In the genomic region with DNA sequence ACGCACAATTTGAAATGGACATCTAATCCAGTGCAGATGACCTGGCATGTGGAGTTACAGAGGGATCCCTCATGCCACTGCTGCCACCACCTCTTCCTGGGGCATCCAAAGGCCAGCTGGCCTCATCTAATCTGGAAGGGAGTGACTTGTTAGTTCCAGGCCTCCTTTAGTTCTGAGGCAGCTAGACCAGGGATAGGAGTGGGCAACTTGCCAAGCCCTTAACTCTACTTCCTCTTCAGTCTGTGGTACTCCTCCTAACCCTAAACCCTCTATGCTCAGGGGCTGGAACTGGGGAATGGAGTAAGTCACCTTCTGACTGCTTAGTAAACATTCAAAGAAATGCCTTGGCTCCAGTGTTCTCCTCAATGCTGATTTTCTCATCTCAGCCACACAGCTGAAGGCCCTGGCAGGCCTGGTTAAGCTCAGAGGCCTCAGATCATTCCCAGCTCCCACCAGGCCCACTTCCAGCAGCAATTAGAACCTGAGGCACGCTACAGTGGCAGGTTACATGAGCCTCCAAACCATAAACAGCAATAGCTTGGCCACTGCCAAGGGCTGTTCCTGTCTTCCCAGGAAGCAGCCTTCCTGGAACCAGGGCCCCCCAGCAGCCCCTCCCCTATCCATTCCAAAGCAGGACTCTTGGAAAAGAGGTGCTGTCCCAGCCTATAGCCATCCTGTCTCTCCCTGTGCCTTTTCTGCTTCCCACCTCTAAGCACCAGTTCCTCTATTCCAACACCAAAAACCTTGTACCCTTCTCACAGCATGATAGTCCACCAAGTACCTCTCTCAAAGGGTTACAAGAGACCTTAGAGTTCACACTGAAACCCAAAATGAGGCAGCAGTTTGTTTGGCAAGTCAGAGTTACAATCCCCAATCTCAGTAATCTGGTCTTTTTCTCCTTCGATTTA, we compare ENCODE assay signal across 8 cellular contexts. TPM values are rescaled to one million over a fixed set of nuclear protein-coding genes. Genes with fewer than 3 reads are reported as not detected.
DNase-seq lines count a peak whose midpoint lies in the region; ATAC-seq and TF ChIP-seq lines count a peak whose summit lies in the region.

No MANE protein-coding gene starts in this region.

- peaks cover 0 to 56% of the 10 kb centered on the region in 2 donors for H3K36me3 ChIP-seq in left lung
- peaks cover 12 to 39% (median 34%) of the 10 kb centered on the region in 3 donors for H3K36me3 ChIP-seq in tibial artery

- H3K4me3 ChIP-seq in left lung (no peak overlapping the region), tibial artery (no peak overlapping the region)

- DNase-seq in CD14-positive monocyte (ENCODE audit: low spot score) = peak; percentile 87
- DNase-seq in M059J (ENCODE audit: low read depth) = peak; percentile 42
- DNase-seq in astrocyte of the hippocampus (ENCODE audit: low read depth, low spot score) = peak; percentile 35
- peak in 1 of 2 donors; percentile 70 for DNase-seq in left lung
- DNase-seq in tibial artery = peak in 1 of 2 donors; percentile 56
- DNase-seq in T1000 (lab: John Stamatoyannopoulos, UW) = no peak
- DNase-seq in sciatic nerve (ENCODE audit: low spot score) = no peak
- no peak for DNase-seq in NCI-H524 treated with DMSO at 0.1 percent for 48 hours (lab: John Stamatoyannopoulos, UW)

- peak overlapping the region; percentile 95 to 99 (median 98) for H3K27ac Mint-ChIP-seq in CD14-positive monocyte

- H3K36me3 Mint-ChIP-seq in CD14-positive monocyte = peaks cover 55 to 65% of the 10 kb centered on the region in 2 donors

- no peaks in the 10 kb centered on the region for H3K27me3 ChIP-seq in left lung
- no peaks in the 10 kb centered on the region for H3K27me3 ChIP-seq in tibial artery

- intact Hi-C loops in CD14-positive monocyte (cut with micrococcal nuclease) = loop anchor here in 1 of 2 donors (5.0 to 10.0 kb wide), 3 partner anchors 88 to 145 kb away; a partner anchor contains a TSS
- intact Hi-C loops in left lung (cut with DNase I) = no loop called here
- intact Hi-C loops in tibial artery (cut with DNase I; ENCODE audit: low total_unique reads) = loop anchor here (5.0 to 10.0 kb wide), 2 partner anchors 98 to 145 kb away; a partner anchor contains a TSS
- intact Hi-C loops in sciatic nerve (cut with DNase I) = no loop called here

- H3K4me1 ChIP-seq in left lung (peaks cover 31 to 65% of the 10 kb centered on the region in 2 donors), tibial artery (peaks cover 13 to 34% (median 27%) of the 10 kb centered on the region in 4 donors)

- H3K9me3 Mint-ChIP-seq in CD14-positive monocyte = peaks cover 0 to 2% (median 0%) of the 10 kb centered on the region in 7 donors

- H3K4me3 Mint-ChIP-seq in CD14-positive monocyte = peak overlapping the region; percentile 63 to 86

- H3K27me3 Mint-ChIP-seq in CD14-positive monocyte (ENCODE audit: low read depth in 3 of 3) = peaks cover 0 to 2% (median 0%) of the 10 kb centered on the region in 3 donors

- H3K9me3 ChIP-seq in left lung (no peaks in the 10 kb centered on the region), tibial artery (no peaks in the 10 kb centered on the region)

- TF ChIP-seq CTCF in CD14-positive monocyte (IDR thresholded peaks at IDR 0.05) (no peak), left lung (IDR thresholded peaks at IDR 0.05) (no peak), tibial artery (IDR thresholded peaks at IDR 0.05) (no peak)

- H3K27ac ChIP-seq in left lung (peak overlapping the region; percentile 93 to 95), tibial artery (peak overlapping the region; percentile 93 to 99)

- ATAC-seq in left lung (peak; percentile 21), sciatic nerve (no peak)

- peaks cover 62% of the 10 kb centered on the region for H3K4me1 Mint-ChIP-seq in CD14-positive monocyte

RNA-seq across cellular contexts. Expression of a gene that starts 2.0 kb away (rescaled TPM):
- 10 to 100 TPM; 41.9 to 46.0 TPM for polyA plus RNA-seq in CD14-positive monocyte
- not detected in 2 replicates for total RNA-seq in M059J (2014; rRNA removed; shearing (Covaris generic))
- total RNA-seq in left lung = 10 to 100 TPM; 10.6 to 16.8 TPM
- 12.6 TPM for total RNA-seq in sciatic nerve

RNA-seq across cellular contexts. Expression of a gene that starts 7.8 kb away (rescaled TPM):
- polyA plus RNA-seq in CD14-positive monocyte = 10 to 100 TPM; 72.4 to 80.8 TPM
- total RNA-seq in M059J (2014; rRNA removed; shearing (Covaris generic)) = 48.5 and 55.9 TPM in 2 replicates
- total RNA-seq in left lung (10 to 100 TPM; 25.1 to 33.0 TPM), sciatic nerve (23.2 TPM)

RNA-seq across cellular contexts. Expression of a gene that starts 14.9 kb away (rescaled TPM):
- polyA plus RNA-seq in CD14-positive monocyte = 1 to 10 TPM; 4.9 to 7.4 TPM
- total RNA-seq in M059J (2014; rRNA removed; shearing (Covaris generic)) = 0.54 and 3.4 TPM in 2 replicates
- total RNA-seq in left lung = 10 to 100 TPM; 19.6 to 23.2 TPM
- 43.1 TPM for total RNA-seq in sciatic nerve

RNA-seq across cellular contexts. Expression of a gene that starts 15.1 kb away (rescaled TPM):
- 10 to 100 TPM; 44.0 to 67.1 TPM for polyA plus RNA-seq in CD14-positive monocyte
- total RNA-seq in M059J (2014; rRNA removed; shearing (Covaris generic)) = 29.4 and 33.5 TPM in 2 replicates
- total RNA-seq in left lung = 10 to 100 TPM; 78.6 to 82.8 TPM
- total RNA-seq in sciatic nerve = 37.9 TPM

Comparison
In these comparisons a context has a peak if more than half of its experiments do, and no peak if none do; other contexts are left out.
1. DNase-seq: peak in CD14-positive monocyte (single experiment), M059J (single experiment) and astrocyte of the hippocampus (single experiment); none in T1000 (single experiment), sciatic nerve (single experiment) and NCI-H524 treated with DMSO at 0.1 percent for 48 hours (single experiment).
2. RNA of a gene that starts 2.0 kb away (total RNA-seq): 10.6 to 16.8 TPM in left lung and 12.6 TPM in sciatic nerve (single experiment); not detected in M059J; every median in the first group is over 10 times any median in the second.